ENCODE assay signal across 34 cellular contexts in the genomic region with DNA sequence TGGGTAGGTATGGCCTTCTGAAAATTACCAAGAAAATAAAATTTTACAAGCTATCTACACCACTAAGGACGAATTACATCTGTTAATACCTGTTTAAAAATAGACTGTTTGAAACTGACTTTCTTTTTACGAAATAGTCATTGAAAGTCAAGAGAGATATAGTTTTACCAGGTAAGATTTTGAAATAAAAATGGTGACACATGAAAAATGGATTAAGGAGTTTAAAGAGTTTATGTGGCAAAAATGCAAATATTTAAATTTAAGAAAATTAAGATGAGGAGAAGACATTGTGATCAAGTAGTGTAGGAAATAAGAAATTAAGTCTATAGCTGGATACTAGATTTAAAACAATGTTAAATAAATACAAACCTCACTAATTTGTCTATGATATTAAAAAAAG.
"Had no signal": no experiment of that assay in that cellular context is flagged by ENCODE, and none has a peak within 500 bp of the region (broad histone marks: within the 10 kb centered on the region; RNA-seq: fewer than 3 reads in every experiment).

No MANE protein-coding gene starts in this region.

- H3K4me3 ChIP-seq: MG63 had no signal

- H3K36me3 ChIP-seq: MG63 had no signal

- DNase-seq: Karpas-422, Kasumi-1, MG63, MM.1S, MV-4-11, NCI-H1048, NCI-H1092, NCI-H1092 treated with DMSO at 0.1 percent for 48 hours, NCI-H1105, NCI-H1105 treated with DMSO at 0.1 percent for 48 hours, NCI-H1417 treated with DMSO at 0.1 percent for 48 hours, NCI-H1436, NCI-H1436 treated with DMSO at 0.1 percent for 48 hours, NCI-H146, NCI-H1694, NCI-H1694 treated with DMSO at 0.1 percent for 48 hours, NCI-H187, NCI-H187 treated with DMSO at 0.1 percent for 48 hours, NCI-H1930, NCI-H2029, NCI-H2029 treated with DMSO at 0.1 percent for 48 hours, NCI-H2081, NCI-H2081 treated with DMSO at 0.1 percent for 48 hours, NCI-H2107, NCI-H2171, NCI-H2171 treated with DMSO at 0.1 percent for 48 hours, NCI-H2227 treated with DMSO at 0.1 percent for 48 hours, NCI-H226, NCI-H345, NCI-H446, NCI-H446 treated with DMSO at 0.1 percent for 48 hours, NCI-H510A, NCI-H510A treated with DMSO at 0.1 percent for 48 hours, NCI-H524 had no signal

- H3K27me3 ChIP-seq: MG63 had no signal
